In genomic region chr1:223717123-223717522, GRCh38 we compare ENCODE assay signal across 12 cellular contexts. TPM values are rescaled to one million over a fixed set of nuclear protein-coding genes. Genes with fewer than 3 reads are reported as not detected.
A peak's percentile ranks its signal among the peaks of the same experiment; 100 is the strongest.
DNase-seq lines count a peak whose midpoint lies in the region; ATAC-seq and TF ChIP-seq lines count a peak whose summit lies in the region.
"Had no signal": no experiment of that assay in that cellular context is flagged by ENCODE, and none has a peak within 500 bp of the region (broad histone marks: within the 10 kb centered on the region; RNA-seq: fewer than 3 reads in every experiment).

No MANE protein-coding gene starts in this region.

- intact Hi-C loops in left ventricle myocardium inferior (cut with micrococcal nuclease) (no loop called here), heart left ventricle (cut with DNase I) (no loop called here), vagina (cut with DNase I) (no loop called here), posterior vena cava (cut with DNase I) (no loop called here)

- H3K36me3 ChIP-seq in left ventricle myocardium inferior (peaks cover 42% of the 10 kb centered on the region), heart left ventricle (peaks cover 3 to 54% (median 48%) of the 10 kb centered on the region in 9 donors), vagina (peaks cover 0 to 32% of the 10 kb centered on the region in 2 donors)

- peak overlapping the region; percentile 98 for H3K27ac Mint-ChIP-seq in activated naive CD8-positive, alpha-beta T cell treated with anti-CD3 and anti-CD28 coated beads, Interleukin-2, amount 10 ng/mL, durations not matched to agents 7 days and 5 days
- peak overlapping the region; percentile 76 for H3K27ac Mint-ChIP-seq in memory B cell
- H3K27ac Mint-ChIP-seq: WTC11 had no signal

- POLR2A ChIA-PET in activated naive CD8-positive, alpha-beta T cell treated with anti-CD3 and anti-CD28 coated beads, Interleukin-2, amount 10 ng/mL, durations not matched to agents 7 days and 5 days (lab: Charles Lee): interaction anchor here (1.0 to 2.7 kb wide), 5 partner anchors 8 to 128 kb away, joined by 4 to 29 read pairs (median 13); partner anchors contain the start of gene TP53BP2

- ATAC-seq in heart left ventricle (no peak), memory B cell (ENCODE audit: low read depth) (no peak)
- ATAC-seq in activated naive CD8-positive, alpha-beta T cell treated with anti-CD3 and anti-CD28 coated beads, Interleukin-2, amount 10 ng/mL, durations not matched to agents 7 days and 5 days (ENCODE audit: low read depth): no peak

- no peaks in the 10 kb centered on the region for H3K9me3 Mint-ChIP-seq in activated naive CD8-positive, alpha-beta T cell treated with anti-CD3 and anti-CD28 coated beads, Interleukin-2, amount 10 ng/mL, durations not matched to agents 7 days and 5 days
- no peaks in the 10 kb centered on the region for H3K9me3 Mint-ChIP-seq in memory B cell
- H3K9me3 Mint-ChIP-seq: nephron, WTC11 had no signal

- H3K4me1 Mint-ChIP-seq in activated naive CD8-positive, alpha-beta T cell treated with anti-CD3 and anti-CD28 coated beads, Interleukin-2, amount 10 ng/mL, durations not matched to agents 7 days and 5 days: peaks cover 63% of the 10 kb centered on the region
- H3K4me1 Mint-ChIP-seq in memory B cell: peaks cover 51% of the 10 kb centered on the region

- no peaks in the 10 kb centered on the region for H3K27me3 ChIP-seq in left ventricle myocardium inferior (ENCODE audit: low read depth)
- H3K27me3 ChIP-seq in heart left ventricle: no peaks in the 10 kb centered on the region
- no peaks in the 10 kb centered on the region for H3K27me3 ChIP-seq in vagina

- DNase-seq in left ventricle myocardium inferior (no peak), heart left ventricle (no peak), memory B cell (ENCODE audit: low spot score in 2 of 2) (no peak), vagina (ENCODE audit: extremely low spot score in 2 of 2) (no peak), midbrain (lab: John Stamatoyannopoulos, UW) (no peak), posterior vena cava (ENCODE audit: low spot score) (no peak), NCI-H146 treated with DMSO at 0.1 percent for 48 hours (lab: John Stamatoyannopoulos, UW; ENCODE audit: unreplicated experiment) (no peak)
- DNase-seq in activated naive CD8-positive, alpha-beta T cell treated with anti-CD3 and anti-CD28 coated beads, Interleukin-2, amount 10 ng/mL, durations not matched to agents 7 days and 5 days: no peak
- DNase-seq: KG1 had no signal

- H3K4me3 ChIP-seq in left ventricle myocardium inferior: no peak overlapping the region
- H3K4me3 ChIP-seq in heart left ventricle: peak overlapping the region in 1 of 12 donors; percentile 27
- H3K4me3 ChIP-seq in vagina: no peak overlapping the region

- H3K4me3 Mint-ChIP-seq in activated naive CD8-positive, alpha-beta T cell treated with anti-CD3 and anti-CD28 coated beads, Interleukin-2, amount 10 ng/mL, durations not matched to agents 7 days and 5 days: peak overlapping the region; percentile 85
- H3K4me3 Mint-ChIP-seq in memory B cell: peak overlapping the region; percentile 56
- H3K4me3 Mint-ChIP-seq: nephron, WTC11 had no signal

- TF ChIP-seq CTCF in left ventricle myocardium inferior (IDR thresholded peaks at IDR 0.05; ENCODE audit: borderline replicate concordance) (no peak), heart left ventricle (IDR thresholded peaks at IDR 0.05) (no peak), vagina (IDR thresholded peaks at IDR 0.05) (no peak)

- H3K27me3 Mint-ChIP-seq in activated naive CD8-positive, alpha-beta T cell treated with anti-CD3 and anti-CD28 coated beads, Interleukin-2, amount 10 ng/mL, durations not matched to agents 7 days and 5 days: no peaks in the 10 kb centered on the region
- H3K27me3 Mint-ChIP-seq in memory B cell: no peaks in the 10 kb centered on the region

- H3K36me3 Mint-ChIP-seq in activated naive CD8-positive, alpha-beta T cell treated with anti-CD3 and anti-CD28 coated beads, Interleukin-2, amount 10 ng/mL, durations not matched to agents 7 days and 5 days: peaks cover 38% of the 10 kb centered on the region
- peaks cover 22% of the 10 kb centered on the region for H3K36me3 Mint-ChIP-seq in memory B cell

- H3K4me1 ChIP-seq in left ventricle myocardium inferior: peaks cover 83% of the 10 kb centered on the region
- peaks cover 0 to 80% (median 37%) of the 10 kb centered on the region in 12 donors for H3K4me1 ChIP-seq in heart left ventricle
- H3K4me1 ChIP-seq in vagina: peaks cover 83% of the 10 kb centered on the region

- no peak for TF ChIP-seq POLR2A in heart left ventricle (IDR thresholded peaks at IDR 0.05)
- no peak for TF ChIP-seq POLR2A in vagina (IDR thresholded peaks at IDR 0.05)

- no peaks in the 10 kb centered on the region for H3K9me3 ChIP-seq in left ventricle myocardium inferior (replicated peaks)
- no peaks in the 10 kb centered on the region for H3K9me3 ChIP-seq in heart left ventricle
- H3K9me3 ChIP-seq in vagina: no peaks in the 10 kb centered on the region

- peak overlapping the region; percentile 48 for H3K27ac ChIP-seq in left ventricle myocardium inferior (replicated peaks)
- H3K27ac ChIP-seq in heart left ventricle: peak overlapping the region in 2 of 12 donors; percentile 1 to 96
- H3K27ac ChIP-seq in vagina: peak overlapping the region; percentile 96

- WGBS in heart left ventricle, 4 donors: 90 to 94% (median 91%) methylated on average over 5 of the region's 5 CpGs

RNA-seq across cellular contexts. Expression of gene CAPN2, which starts 4.8 kb away (rescaled TPM):
- total RNA-seq in left ventricle myocardium inferior: 65.3 TPM
- total RNA-seq in heart left ventricle: 100 to 1,000 TPM in 2 of 9 donors, 10 to 100 TPM in 7; 60.2 to 115 (median 82.7) TPM
- 10 to 100 TPM; 54.4 to 75.7 TPM for polyA plus RNA-seq in heart left ventricle
- total RNA-seq in activated naive CD8-positive, alpha-beta T cell treated with anti-CD3 and anti-CD28 coated beads, Interleukin-2, amount 10 ng/mL, durations not matched to agents 7 days and 5 days: 100 to 1,000 TPM; 169 to 177 TPM
- total RNA-seq in vagina: 208 TPM
- 100 to 1,000 TPM; 234 to 289 TPM for total RNA-seq in posterior vena cava

RNA-seq across cellular contexts. Expression of gene CAPN8, which starts 51.6 kb away (rescaled TPM):
- total RNA-seq in left ventricle myocardium inferior (not detected), heart left ventricle (not detected), vagina (0.49 TPM), posterior vena cava (not detected)
- polyA plus RNA-seq in heart left ventricle: not detected
- total RNA-seq in activated naive CD8-positive, alpha-beta T cell treated with anti-CD3 and anti-CD28 coated beads, Interleukin-2, amount 10 ng/mL, durations not matched to agents 7 days and 5 days: under 1 TPM in 1 of 2 experiments, not detected in 1; 0.28 TPM
- polyA plus RNA-seq: BJ had no signal
